Comparison of ENCODE assay signal across 11 cellular contexts in the genomic region with DNA sequence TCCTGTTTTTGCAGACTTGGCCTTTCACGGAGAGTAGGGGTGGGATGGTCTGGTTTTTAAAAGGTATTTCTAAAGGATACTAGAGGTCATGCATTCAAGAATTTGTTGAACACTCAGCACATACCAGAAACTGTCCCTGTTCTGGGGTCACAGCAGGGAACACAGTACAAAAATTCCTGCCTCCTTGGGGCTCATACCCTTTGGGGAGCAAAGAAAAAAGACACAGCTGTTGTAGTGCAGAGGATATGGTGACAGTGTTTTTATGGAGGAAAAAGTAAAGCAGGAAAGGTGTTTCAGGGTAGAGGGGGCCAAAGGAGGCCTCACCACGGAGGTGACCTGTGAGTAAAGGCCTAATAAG. TPM values are rescaled to one million over a fixed set of nuclear protein-coding genes. Genes with fewer than 3 reads are reported as not detected.
DNase-seq lines count a peak whose midpoint lies in the region; ATAC-seq and TF ChIP-seq lines count a peak whose summit lies in the region.
"Had no signal": no experiment of that assay in that cellular context is flagged by ENCODE, and none has a peak within 500 bp of the region (broad histone marks: within the 10 kb centered on the region; RNA-seq: fewer than 3 reads in every experiment).

No MANE protein-coding gene starts in this region.

- no peaks in the 10 kb centered on the region for H3K4me1 ChIP-seq in colonic mucosa

- H3K4me3 ChIP-seq in colonic mucosa (no peak overlapping the region), brain microvascular endothelial cell (ENCODE audit: low read depth, low read length) (no peak overlapping the region)
- H3K4me3 ChIP-seq: HAP-1 had no signal

- H3K9me3 Mint-ChIP-seq in activated naive CD4-positive, alpha-beta T cell treated with anti-CD3 and anti-CD28 coated beads for 36 hours, result no peaks in the 10 kb centered on the region
- no peaks in the 10 kb centered on the region for H3K9me3 Mint-ChIP-seq in stimulated activated naive CD8-positive, alpha-beta T cell treated with anti-CD3 and anti-CD28 coated beads, Interleukin-15, amount 100 ng/mL, for 72 hours

- peak overlapping the region in 1 of 2 donors; percentile 7 for H3K9ac ChIP-seq in colonic mucosa (ENCODE audit: low read depth in 2 of 2, low read length in 2 of 2)

- H3K27ac ChIP-seq in colonic mucosa (peak overlapping the region; percentile 54), brain microvascular endothelial cell (no peak overlapping the region)

- no peak overlapping the region for H3K4me3 Mint-ChIP-seq in activated naive CD4-positive, alpha-beta T cell treated with anti-CD3 and anti-CD28 coated beads for 36 hours
- H3K4me3 Mint-ChIP-seq in stimulated activated naive CD8-positive, alpha-beta T cell treated with anti-CD3 and anti-CD28 coated beads, Interleukin-15, amount 100 ng/mL, for 72 hours, result no peak overlapping the region

- ATAC-seq in stimulated activated naive CD8-positive, alpha-beta T cell treated with anti-CD3 and anti-CD28 coated beads, Interleukin-15, amount 100 ng/mL, for 72 hours, result peak; percentile 2

- peaks cover 51% of the 10 kb centered on the region for H3K36me3 Mint-ChIP-seq in activated naive CD4-positive, alpha-beta T cell treated with anti-CD3 and anti-CD28 coated beads for 36 hours (ENCODE audit: low read depth)

- no peak for DNase-seq in activated naive CD4-positive, alpha-beta T cell treated with anti-CD3 and anti-CD28 coated beads for 36 hours
- no peak for DNase-seq in activated naive CD4-positive, alpha-beta T cell (lab: John Stamatoyannopoulos, UW)
- no peak for DNase-seq in colonic mucosa
- no peak for DNase-seq in stimulated activated naive CD8-positive, alpha-beta T cell treated with anti-CD3 and anti-CD28 coated beads, Interleukin-15, amount 100 ng/mL, for 72 hours
- no peak for DNase-seq in HT-29 (ENCODE audit: low spot score)
- no peak for DNase-seq in brain microvascular endothelial cell
- DNase-seq: GF-D8, mammary epithelial cell had no signal

- H3K27ac Mint-ChIP-seq in activated naive CD4-positive, alpha-beta T cell treated with anti-CD3 and anti-CD28 coated beads for 36 hours, result peak overlapping the region; percentile 78
- peak overlapping the region; percentile 30 to 92 for H3K27ac Mint-ChIP-seq in stimulated activated naive CD8-positive, alpha-beta T cell treated with anti-CD3 and anti-CD28 coated beads, Interleukin-15, amount 100 ng/mL, for 72 hours

- in situ Hi-C loops in brain microvascular endothelial cell (cut with HindIII; ENCODE audit: low pct_ligation_motif_present, low sequenced_read_pairs), result no loop called here

- H3K27me3 ChIP-seq in colonic mucosa (no peaks in the 10 kb centered on the region), brain microvascular endothelial cell (replicated peaks) (no peaks in the 10 kb centered on the region)

- intact Hi-C loops in activated naive CD4-positive, alpha-beta T cell treated with anti-CD3 and anti-CD28 coated beads for 36 hours (cut with micrococcal nuclease), result no loop called here
- intact Hi-C loops in colonic mucosa (cut with DNase I), result no loop called here

- TF ChIP-seq CTCF in colonic mucosa (IDR thresholded peaks at IDR 0.05) (no peak), brain microvascular endothelial cell (IDR thresholded peaks at IDR 0.05; ENCODE audit: low read depth, low read length, missing control alignments) (no peak)

- H3K9me3 ChIP-seq in colonic mucosa, result no peaks in the 10 kb centered on the region
- H3K9me3 ChIP-seq: HAP-1 had no signal

- CTCF ChIA-PET in activated naive CD4-positive, alpha-beta T cell treated with anti-CD3 and anti-CD28 coated beads for 36 hours (lab: Charles Lee), result no interaction called here

- peaks cover 27% of the 10 kb centered on the region for H3K4me1 Mint-ChIP-seq in activated naive CD4-positive, alpha-beta T cell treated with anti-CD3 and anti-CD28 coated beads for 36 hours (ENCODE audit: low read depth)
- peaks cover 70% of the 10 kb centered on the region for H3K4me1 Mint-ChIP-seq in stimulated activated naive CD8-positive, alpha-beta T cell treated with anti-CD3 and anti-CD28 coated beads, Interleukin-15, amount 100 ng/mL, for 72 hours

- H3K36me3 ChIP-seq in colonic mucosa (peaks cover 35% of the 10 kb centered on the region), brain microvascular endothelial cell (replicated peaks) (peaks cover 55% of the 10 kb centered on the region)

- H3K27me3 Mint-ChIP-seq in activated naive CD4-positive, alpha-beta T cell treated with anti-CD3 and anti-CD28 coated beads for 36 hours (ENCODE audit: low read depth), result no peaks in the 10 kb centered on the region
- H3K27me3 Mint-ChIP-seq in stimulated activated naive CD8-positive, alpha-beta T cell treated with anti-CD3 and anti-CD28 coated beads, Interleukin-15, amount 100 ng/mL, for 72 hours, result no peaks in the 10 kb centered on the region

RNA-seq across cellular contexts. Expression of gene SLC3A2, which starts 8.4 kb away (rescaled TPM):
- 100 to 1,000 TPM; 419 to 472 TPM for total RNA-seq in activated naive CD4-positive, alpha-beta T cell treated with anti-CD3 and anti-CD28 coated beads for 36 hours
- total RNA-seq in colonic mucosa, result 100 to 1,000 TPM in 1 of 2 donors, 10 to 100 TPM in 1; 70.4 to 116 TPM
- total RNA-seq in HT-29 (2014; rRNA removed; shearing (Covaris generic)), result 418 and 438 TPM in 2 replicates

RNA-seq across cellular contexts. Expression of gene CHRM1, which starts 32.1 kb away (rescaled TPM):
- not detected for total RNA-seq in activated naive CD4-positive, alpha-beta T cell treated with anti-CD3 and anti-CD28 coated beads for 36 hours
- total RNA-seq in colonic mucosa, result 1 to 10 TPM; 1.2 to 1.8 TPM
- total RNA-seq in HT-29 (2014; rRNA removed; shearing (Covaris generic)), result 0.18 TPM in 1 of 2 replicates, not detected in the other
- total RNA-seq: glomerular endothelial cell; mammary epithelial cell; T-helper 1 cell treated with Interleukin-12 subunit alpha and Interleukin-12 subunit beta and Interleukin-4 antibody, amounts not matched to agents 30 ng/mL and 1 ng/mL, for 36 hours had no signal

RNA-seq across cellular contexts. Expression of gene WDR74, which starts 49.7 kb away (rescaled TPM):
- total RNA-seq in activated naive CD4-positive, alpha-beta T cell treated with anti-CD3 and anti-CD28 coated beads for 36 hours, result 10 to 100 TPM; 74.4 to 78.7 TPM
- total RNA-seq in colonic mucosa, result 10 to 100 TPM; 27.4 to 43.3 TPM
- total RNA-seq in HT-29 (2014; rRNA removed; shearing (Covaris generic)), result 183 and 191 TPM in 2 replicates

RNA-seq across cellular contexts. Expression of gene TEX54, which starts 56.5 kb away (rescaled TPM):
- total RNA-seq in activated naive CD4-positive, alpha-beta T cell treated with anti-CD3 and anti-CD28 coated beads for 36 hours, result not detected
- not detected for total RNA-seq in colonic mucosa
- total RNA-seq in HT-29 (2014; rRNA removed; shearing (Covaris generic)), result 0.61 TPM in 1 of 2 replicates, not detected in the other
- total RNA-seq: glomerular endothelial cell; mammary epithelial cell; T-helper 1 cell treated with Interleukin-12 subunit alpha and Interleukin-12 subunit beta and Interleukin-4 antibody, amounts not matched to agents 30 ng/mL and 1 ng/mL, for 36 hours had no signal

RNA-seq across cellular contexts. Expression of gene STX5, which starts 57.3 kb away (rescaled TPM):
- total RNA-seq in activated naive CD4-positive, alpha-beta T cell treated with anti-CD3 and anti-CD28 coated beads for 36 hours, result 10 to 100 TPM; 22.7 to 23.0 TPM
- 10 to 100 TPM; 38.0 to 43.3 TPM for total RNA-seq in colonic mucosa
- 64.6 and 80.6 TPM in 2 replicates for total RNA-seq in HT-29 (2014; rRNA removed; shearing (Covaris generic))
